In genomic region chr1:95496792-95497191, GRCh38 we compare ENCODE assay signal across 2 cellular contexts.
TF ChIP-seq lines count a peak whose summit lies in the region.

No MANE protein-coding gene starts in this region.

TF ChIP-seq in HepG2, 621 proteins besides CTCF, POLR2A, EP300 and RAD21:
- TF ChIP-seq MZF1 (CRISPR knock-in tag; IDR thresholded peaks at IDR 0.05; ENCODE audit: borderline replicate concordance) = no peak
- TF ChIP-seq CEBPB (IDR thresholded peaks at IDR 0.05; ENCODE audit: borderline replicate concordance, low read depth, low read length) = 0 out of 2 replicates have a peak, but pooled peaks have one; percentile 3

TF ChIP-seq in H1, 55 proteins besides CTCF, POLR2A, EP300 and RAD21:
- TF ChIP-seq EZH2 (IDR thresholded peaks at IDR 0.05; ENCODE audit: low read depth, low read length, severe bottlenecking) (no peak), CEBPB (IDR thresholded peaks at IDR 0.05; ENCODE audit: low read depth, low read length) (peak; percentile 73; the same call in 1 of the 2 replicates)
